12 cellular contexts compared by ENCODE assay signal in genomic region chr14:31990959-31991541, GRCh38.
A peak's percentile ranks its signal among the peaks of the same experiment; 100 is the strongest.
DNase-seq lines count a peak whose midpoint lies in the region; TF ChIP-seq lines count a peak whose summit lies in the region.
"Had no signal": no experiment of that assay in that cellular context is flagged by ENCODE, and none has a peak within 500 bp of the region (broad histone marks: within the 10 kb centered on the region; RNA-seq: fewer than 3 reads in every experiment).

No MANE protein-coding gene starts in this region.

- H3K27me3 ChIP-seq in A673 (replicated peaks; ENCODE audit: insufficient read depth, low read depth, low read length, poor library complexity) (no peaks in the 10 kb centered on the region), osteoblast (ENCODE audit: insufficient read depth, low read length) (no peaks in the 10 kb centered on the region)

- H3K4me3 ChIP-seq in A673 (ENCODE audit: low read depth, low read length, poor library complexity, severe bottlenecking) (no peak overlapping the region), LNCaP clone FGC (ENCODE audit: low read depth, low read length) (no peak overlapping the region), osteoblast (ENCODE audit: insufficient read depth, low read length) (no peak overlapping the region)

- no peak overlapping the region for H3K4me2 ChIP-seq in osteoblast (ENCODE audit: insufficient read depth, low read length)

- CTCF ChIA-PET in A673 (lab: Charles Lee), result no interaction called here

- intact Hi-C loops in A673 (cut with micrococcal nuclease; ENCODE audit: unreplicated experiment), result no loop called here

- no TSS peak for BruUV-seq in A673 (replicated peaks; lab: Mats Ljungman, UMichigan)

- H2AFZ ChIP-seq in osteoblast (ENCODE audit: low read length), result no peak overlapping the region

- TF ChIP-seq CTCF in A673 (conservative IDR thresholded peaks at IDR 0.05; ENCODE audit: low read depth, low read length), result no peak
- TF ChIP-seq CTCF in LNCaP clone FGC (IDR thresholded peaks at IDR 0.05; ENCODE audit: control insufficient read depth, extremely low read depth, insufficient read depth), result no peak
- TF ChIP-seq CTCF in osteoblast (IDR thresholded peaks at IDR 0.05; ENCODE audit: extremely low read depth, low read depth, low read length), result no peak

- no peaks in the 10 kb centered on the region for H3K79me2 ChIP-seq in osteoblast (ENCODE audit: insufficient read depth, low read length)

- H3K4me1 ChIP-seq in A673 (ENCODE audit: insufficient read depth, low read length, poor library complexity, severe bottlenecking) (no peaks in the 10 kb centered on the region), osteoblast (ENCODE audit: insufficient read depth, low read length) (peaks cover 35% of the 10 kb centered on the region)

- peak; percentile 10 for DNase-seq in A673 (ENCODE audit: low spot score)
- DNase-seq in LNCaP clone FGC (ENCODE audit: low read depth), result peak; percentile 8
- peak; percentile 55 for DNase-seq in epidermal melanocyte (ENCODE audit: insufficient read length, low spot score)
- DNase-seq in osteoblast (ENCODE audit: insufficient read length, low spot score, missing footprints), result peak; percentile 37
- DNase-seq in HUDEP-2 (lab: John Stamatoyannopoulos, UW; ENCODE audit: unreplicated experiment in 76 of 76), result no peak
- DNase-seq in stimulated activated CD4-positive, alpha-beta T cell treated with anti-CD3 and anti-CD28 coated beads, Interleukin-2, amount 100 ng/mL, for 24 hours, result no peak
- no peak for DNase-seq in NOMO-1 treated with dmso at 0.1 percent for 144 hours (lab: John Stamatoyannopoulos, UW; ENCODE audit: unreplicated experiment)
- DNase-seq in activated naive CD4-positive, alpha-beta T cell (lab: John Stamatoyannopoulos, UW), result no peak
- DNase-seq: ACHN, cerebellar nuclear complex, DMS53, left cardiac atrium had no signal

- no peaks in the 10 kb centered on the region for H4K20me1 ChIP-seq in osteoblast (ENCODE audit: insufficient read depth, low read length)

- H3K36me3 ChIP-seq in A673 (ENCODE audit: insufficient read depth, low read length, poor library complexity, severe bottlenecking), result no peaks in the 10 kb centered on the region
- no peaks in the 10 kb centered on the region for H3K36me3 ChIP-seq in osteoblast (ENCODE audit: insufficient read depth, low read length)

- POLR2A ChIA-PET in A673 (lab: Charles Lee; ENCODE audit: low non-redundant PET), result no interaction called here

- H3K27ac ChIP-seq in A673 (ENCODE audit: low read depth, low read length, poor library complexity, severe bottlenecking) (no peak overlapping the region), osteoblast (ENCODE audit: low read depth, low read length) (peak overlapping the region; percentile 43)

- H3K9me3 ChIP-seq in A673 (ENCODE audit: low read depth, low read length, poor library complexity, severe bottlenecking), result no peaks in the 10 kb centered on the region
- no peaks in the 10 kb centered on the region for H3K9me3 ChIP-seq in osteoblast (ENCODE audit: low read depth, low read length)

Comparison
In these comparisons a context has a peak if more than half of its experiments do, and no peak if none do; other contexts are left out.
1. DNase-seq: peak in A673 (single experiment), LNCaP clone FGC (single experiment), epidermal melanocyte (single experiment) and osteoblast (single experiment); none in HUDEP-2 (0 of 76), stimulated activated CD4-positive, alpha-beta T cell treated with anti-CD3 and anti-CD28 coated beads, Interleukin-2, amount 100 ng/mL, for 24 hours (0 of 2), NOMO-1 treated with dmso at 0.1 percent for 144 hours (single experiment) and activated naive CD4-positive, alpha-beta T cell (0 of 4).